ENCODE assay signal across 8 cellular contexts in the genomic region with DNA sequence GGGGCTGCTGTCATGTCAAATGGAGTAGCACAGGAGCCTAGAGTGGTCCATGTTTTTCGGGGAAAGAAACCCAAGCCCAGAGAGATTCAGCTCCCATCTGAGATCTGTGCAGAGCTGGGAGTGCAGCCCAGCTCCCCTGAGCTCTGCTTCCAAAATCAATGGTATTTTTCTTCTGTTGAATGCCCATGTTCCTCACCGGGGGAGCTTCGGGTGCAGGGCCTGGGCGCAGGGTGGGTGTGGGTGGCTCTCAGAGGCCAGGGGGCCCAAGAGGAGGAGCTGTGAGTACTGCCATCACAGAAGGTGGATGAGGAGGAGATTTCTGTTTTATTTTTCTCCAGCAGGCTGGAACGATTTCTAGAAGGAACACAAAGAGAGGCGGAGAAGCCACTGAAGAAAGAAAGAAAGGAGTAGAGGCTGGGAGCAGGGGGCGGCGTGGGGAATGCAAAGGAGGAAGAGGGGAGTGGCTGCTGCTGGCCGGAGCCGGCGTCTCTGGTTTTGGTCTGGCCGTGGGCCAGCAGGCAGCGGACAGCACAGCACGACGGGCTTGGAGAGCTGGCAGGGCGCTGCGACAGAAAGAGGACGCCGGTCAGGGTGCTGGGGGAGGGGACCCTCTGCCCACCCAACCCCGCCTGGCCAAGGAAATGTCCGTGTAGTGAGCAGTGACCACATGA.
DNase-seq lines count a peak whose midpoint lies in the region; ATAC-seq, FAIRE-seq and TF ChIP-seq lines count a peak whose summit lies in the region.

No MANE protein-coding gene starts in this region.

- H3K4me3 ChIP-seq in WI38 (ENCODE audit: low read depth, low read length) (peak overlapping the region; percentile 31), left ventricle myocardium inferior (peak overlapping the region; percentile 52)

- no peaks in the 10 kb centered on the region for H3K27me3 ChIP-seq in left ventricle myocardium inferior (ENCODE audit: low read depth)

- peak; percentile 67 for DNase-seq in GM03348 (ENCODE audit: low spot score)
- DNase-seq in left ventricle myocardium inferior = peak; percentile 75
- peak; percentile 82 for DNase-seq in sciatic nerve (ENCODE audit: low spot score)
- DNase-seq in activated CD8-positive, alpha-beta memory T cell treated with anti-CD3 and anti-CD28 coated beads for 24 hours = no peak
- no peak for DNase-seq in activated CD4-positive, alpha-beta T cell treated with anti-CD3 and anti-CD28 coated beads for 4 hours
- no peak for DNase-seq in GM12892 (ENCODE audit: insufficient read length)

- H3K4me1 ChIP-seq in left ventricle myocardium inferior = peaks cover 35% of the 10 kb centered on the region

- intact Hi-C loops in left ventricle myocardium inferior (cut with micrococcal nuclease) (no loop called here), sciatic nerve (cut with DNase I) (no loop called here)

- H3K27ac ChIP-seq in left ventricle myocardium inferior (replicated peaks) = peak overlapping the region; percentile 27

- FAIRE-seq in GM12892 (lab: Jason Lieb, UNC) = no peak

- TF ChIP-seq CTCF in WI38 (IDR thresholded peaks at IDR 0.05; ENCODE audit: low read depth, low read length) (no peak), left ventricle myocardium inferior (IDR thresholded peaks at IDR 0.05; ENCODE audit: borderline replicate concordance) (no peak)

- H3K9me3 ChIP-seq in left ventricle myocardium inferior (replicated peaks) = peaks cover 6% of the 10 kb centered on the region

- peak; percentile 86 for ATAC-seq in sciatic nerve
- no peak for ATAC-seq in GM18867 (IDR thresholded peaks at IDR 0.05; ENCODE audit: unreplicated experiment)

- no peak for TF ChIP-seq POLR2A in GM12892 (IDR thresholded peaks at IDR 0.05; ENCODE audit: low read depth, low read length)

- no peaks in the 10 kb centered on the region for H3K36me3 ChIP-seq in left ventricle myocardium inferior

Comparison
In these comparisons a context has a peak if more than half of its experiments do, and no peak if none do; other contexts are left out.
1. DNase-seq: peak in GM03348 (single experiment), left ventricle myocardium inferior (single experiment) and sciatic nerve (single experiment); none in activated CD8-positive, alpha-beta memory T cell treated with anti-CD3 and anti-CD28 coated beads for 24 hours (single experiment), activated CD4-positive, alpha-beta T cell treated with anti-CD3 and anti-CD28 coated beads for 4 hours (0 of 2) and GM12892 (single experiment).